ENCODE assay signal across 9 cellular contexts in the genomic region with DNA sequence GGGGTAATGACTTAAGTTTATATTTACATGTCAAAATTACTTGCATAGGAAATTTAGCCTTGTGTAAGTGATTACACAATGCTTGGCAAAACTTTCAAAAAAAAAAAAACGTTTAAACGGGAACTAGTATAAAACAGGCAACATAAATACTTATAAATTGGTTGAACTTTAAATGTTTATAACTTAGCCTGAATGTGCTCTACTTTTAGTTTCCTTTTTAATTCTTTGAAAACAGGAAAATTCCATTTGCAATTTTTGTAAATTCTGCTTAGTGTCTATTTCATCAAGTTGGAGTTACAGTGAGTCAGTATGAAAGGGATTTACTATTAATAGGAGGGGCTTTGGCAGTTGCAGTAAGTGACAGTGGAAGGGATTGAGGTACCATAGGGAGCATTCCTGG. TPM values are rescaled to one million over a fixed set of nuclear protein-coding genes. Genes with fewer than 3 reads are reported as not detected.
DNase-seq lines count a peak whose midpoint lies in the region; ATAC-seq, FAIRE-seq and TF ChIP-seq lines count a peak whose summit lies in the region.
"Had no signal": no experiment of that assay in that cellular context is flagged by ENCODE, and none has a peak within 500 bp of the region (broad histone marks: within the 10 kb centered on the region; RNA-seq: fewer than 3 reads in every experiment).

No MANE protein-coding gene starts in this region.

- no peak for TF ChIP-seq POLR2A in A549 (IDR thresholded peaks at IDR 0.05; ENCODE audit: low read length)

- intact Hi-C loops in lower lobe of right lung (cut with DNase I), result no loop called here

- H3K4me3 ChIP-seq in A549, result no peak overlapping the region; the same call in 2 of the 3 replicates
- H3K4me3 ChIP-seq in HL-60 (replicated peaks; ENCODE audit: insufficient read depth, low read length), result peak overlapping the region; percentile 23
- H3K4me3 ChIP-seq in astrocyte of the spinal cord (ENCODE audit: low read depth, low read length), result peak overlapping the region; percentile 3
- H3K4me3 ChIP-seq in lower lobe of right lung, result peak overlapping the region; percentile 72

- WGBS in A549 (ENCODE audit: missing lambda C conversion rate), result 1% methylated on average over 2 of the region's 2 CpGs

- FAIRE-seq in A549 (lab: Jason Lieb, UNC), result no peak

- TF ChIP-seq RAD21 in A549 (conservative IDR thresholded peaks at IDR 0.05 in 1 of 2, IDR thresholded peaks at IDR 0.05 in 1 of 2), result no peak

- POLR2A ChIA-PET in A549 (lab: Yijun Ruan, JAX), result no interaction called here

- CTCF ChIA-PET in A549 (lab: Yijun Ruan, JAX), result interaction anchor here (1.2 kb wide), 1 partner anchor 12 kb away, joined by 4 read pairs; no protein-coding TSS in a partner anchor

- ATAC-seq in A549 (no peak), lower lobe of right lung (no peak), GM18511 (IDR thresholded peaks at IDR 0.05; ENCODE audit: unreplicated experiment) (no peak)

- no peaks in the 10 kb centered on the region for H3K36me3 ChIP-seq in lower lobe of right lung

- DNase-seq in A549 (ENCODE audit: low read depth in 1 of 2, low spot score in 1 of 2), result no peak
- no peak for DNase-seq in HL-60 (ENCODE audit: low read depth in 1 of 2, low spot score in 1 of 2)
- peak; percentile 22 for DNase-seq in astrocyte of the spinal cord (ENCODE audit: low read depth, low spot score)
- no peak for DNase-seq in lower lobe of right lung
- no peak for DNase-seq in NCI-H1930 (lab: John Stamatoyannopoulos, UW)
- no peak for DNase-seq in germinal center (ENCODE audit: low spot score)
- DNase-seq in H4 (ENCODE audit: low spot score), result no peak

- no peak for TF ChIP-seq CTCF in A549 (IDR thresholded peaks at IDR 0.05)
- no peak for TF ChIP-seq CTCF in HL-60 (IDR thresholded peaks at IDR 0.05; ENCODE audit: insufficient read depth, low read length)
- TF ChIP-seq CTCF in astrocyte of the spinal cord (IDR thresholded peaks at IDR 0.05; ENCODE audit: low read depth, low read length), result no peak
- TF ChIP-seq CTCF in lower lobe of right lung (IDR thresholded peaks at IDR 0.05), result no peak

- in situ Hi-C loops in astrocyte of the spinal cord (cut with HindIII; ENCODE audit: low sequenced_read_pairs), result no loop called here

- no peaks in the 10 kb centered on the region for H3K27me3 ChIP-seq in HL-60 (ENCODE audit: insufficient read depth, poor library complexity, severe bottlenecking)
- no peaks in the 10 kb centered on the region for H3K27me3 ChIP-seq in lower lobe of right lung (ENCODE audit: low read depth)
- H3K27me3 ChIP-seq: SJSA1 had no signal

- H3K4me1 ChIP-seq in A549 (peaks cover 25% of the 10 kb centered on the region), lower lobe of right lung (peaks cover 21% of the 10 kb centered on the region)

- no peak for TF ChIP-seq EP300 in A549 (IDR thresholded peaks at IDR 0.05)

- H3K4me2 ChIP-seq in A549, result peak overlapping the region; percentile 91

- H3K9me3 ChIP-seq in A549 (no peaks in the 10 kb centered on the region), lower lobe of right lung (no peaks in the 10 kb centered on the region)
- H3K9me3 ChIP-seq: SJSA1 had no signal

- H3K27ac ChIP-seq in A549 (peak overlapping the region; percentile 60 to 64; a peak in 2 of 6 replicates), HL-60 (replicated peaks) (peak overlapping the region; percentile 98), lower lobe of right lung (peak overlapping the region; percentile 94)
- H3K27ac ChIP-seq: SJSA1 had no signal

TF ChIP-seq in A549, 52 proteins besides CTCF, POLR2A, EP300 and RAD21:
- TF ChIP-seq, protein P1, sequence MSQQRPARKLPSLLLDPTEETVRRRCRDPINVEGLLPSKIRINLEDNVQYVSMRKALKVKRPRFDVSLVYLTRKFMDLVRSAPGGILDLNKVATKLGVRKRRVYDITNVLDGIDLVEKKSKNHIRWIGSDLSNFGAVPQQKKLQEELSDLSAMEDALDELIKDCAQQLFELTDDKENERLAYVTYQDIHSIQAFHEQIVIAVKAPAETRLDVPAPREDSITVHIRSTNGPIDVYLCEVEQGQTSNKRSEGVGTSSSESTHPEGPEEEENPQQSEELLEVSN (IDR thresholded peaks at IDR 0.05; ENCODE audit: borderline replicate concordance, low read depth), result no peak
- peak; percentile 28 to 44; a peak in 2 of 4 replicates for TF ChIP-seq CEBPB (IDR thresholded peaks at IDR 0.05)

RNA-seq across cellular contexts. Expression of a gene that starts 2.6 kb away (rescaled TPM):
- polyA plus RNA-seq in A549 (2011; rRNA removed), result 67.3 and 92.8 TPM in 2 replicates
- 11.2 and 12.0 TPM in 2 replicates for polyA plus RNA-seq in A549 (2012; cell fraction: cytosol; rRNA removed)
- polyA plus RNA-seq in A549 (2012; cell fraction: nucleus; rRNA removed), result 7.9 and 10.0 TPM in 2 replicates
- polyA plus RNA-seq in A549 (2017; fragmentation: RNase III; extraction: RNeasy Plus Mini Kit Qiagen cat#74134 plus additional on column Dnase treatment), result 45.5 to 49.5 TPM (median 46.2 TPM) in 3 replicates
- 45.4 and 48.3 TPM in 2 replicates for polyA minus RNA-seq in A549 (2011; rRNA and poly(A)+ RNA removed)
- 88.2 TPM for total RNA-seq in lower lobe of right lung
- 2.8 and 2.9 TPM in 2 replicates for total RNA-seq in H4 (2014; rRNA removed; shearing (Covaris generic))

Comparison
In these comparisons a context has a peak if more than half of its experiments do, and no peak if none do; other contexts are left out.
1. RNA of a gene that starts 2.6 kb away (total RNA-seq): 88.2 TPM in lower lobe of right lung (single experiment); 2.8 to 2.9 TPM in H4; every median in the first group is over 10 times any median in the second.
2. Peak in every context shown above with its lines, with median percentiles within 50 percentile points of each other: H3K27ac ChIP-seq.